1 cellular context compared by ENCODE assay signal in genomic region chr16:73000020-73000906, GRCh38.
TF ChIP-seq lines count a peak whose summit lies in the region.

No MANE protein-coding gene starts in this region.

TF ChIP-seq in HepG2, 621 proteins besides CTCF, POLR2A, EP300 and RAD21 (continued from another document and continues in another):
- TF ChIP-seq ZNF142 (CRISPR knock-in tag; IDR thresholded peaks at IDR 0.05) (peak; percentile 50; the same call in 1 of the 2 replicates), ZBTB3 (CRISPR knock-in tag; IDR thresholded peaks at IDR 0.05; ENCODE audit: borderline replicate concordance, low read depth) (peak; percentile 31; the same call in 1 of the 2 replicates), ZNF644 (CRISPR knock-in tag; IDR thresholded peaks at IDR 0.05; ENCODE audit: low read depth) (peak; percentile 66), ZNF687 (CRISPR knock-in tag; IDR thresholded peaks at IDR 0.05) (peak; percentile 96), ISL2 (CRISPR knock-in tag; IDR thresholded peaks at IDR 0.05) (peak; percentile 57), HBP1 (CRISPR knock-in tag; IDR thresholded peaks at IDR 0.05; ENCODE audit: low read depth) (no peak), PAX8 (CRISPR knock-in tag; IDR thresholded peaks at IDR 0.05; ENCODE audit: borderline replicate concordance) (no peak), HHEX (CRISPR knock-in tag; IDR thresholded peaks at IDR 0.05) (no peak), CENPT (CRISPR knock-in tag; IDR thresholded peaks at IDR 0.05; ENCODE audit: low read depth) (no peak), ZNF768 (CRISPR knock-in tag; IDR thresholded peaks at IDR 0.05) (peak; percentile 59; the same call in 1 of the 2 replicates), ZNF362 (CRISPR knock-in tag; IDR thresholded peaks at IDR 0.05; ENCODE audit: borderline replicate concordance) (no peak), ZBTB4 (CRISPR knock-in tag; IDR thresholded peaks at IDR 0.05; ENCODE audit: borderline replicate concordance) (no peak), ZNF784 (CRISPR knock-in tag; IDR thresholded peaks at IDR 0.05; ENCODE audit: borderline replicate concordance) (0 out of 2 replicates have a peak, but pooled peaks have one; percentile 45), ZNF18 (CRISPR knock-in tag; IDR thresholded peaks at IDR 0.05; ENCODE audit: insufficient replicate concordance) (peak; percentile 47), DR1 (CRISPR knock-in tag; IDR thresholded peaks at IDR 0.05) (no peak), ARID2 (CRISPR knock-in tag; IDR thresholded peaks at IDR 0.05; ENCODE audit: borderline replicate concordance) (no peak), BORCS8-MEF2B (CRISPR knock-in tag; IDR thresholded peaks at IDR 0.05) (no peak), ZNF407 (CRISPR knock-in tag; IDR thresholded peaks at IDR 0.05; ENCODE audit: not compliant biosample characterization) (peak; percentile 57), ZNF232 (CRISPR knock-in tag; IDR thresholded peaks at IDR 0.05; ENCODE audit: borderline replicate concordance) (no peak), KLF13 (CRISPR knock-in tag; IDR thresholded peaks at IDR 0.05) (no peak), PHF21A (CRISPR knock-in tag; IDR thresholded peaks at IDR 0.05) (peak; percentile 72), NFKB2 (CRISPR knock-in tag; IDR thresholded peaks at IDR 0.05; ENCODE audit: borderline replicate concordance) (no peak; the same call in 1 of the 2 replicates), ZNF180 (CRISPR knock-in tag; IDR thresholded peaks at IDR 0.05; ENCODE audit: borderline replicate concordance, low read depth) (no peak)
